Comparison of ENCODE assay signal across 14 cellular contexts in genomic region chr18:62766266-62766665, GRCh38.
"Had no signal": no experiment of that assay in that cellular context is flagged by ENCODE, and none has a peak within 500 bp of the region (broad histone marks: within the 10 kb centered on the region; RNA-seq: fewer than 3 reads in every experiment).

No MANE protein-coding gene starts in this region.

- H3K4me3 ChIP-seq: coronary artery, tibial artery had no signal

- ATAC-seq: activated T-helper 17 cell treated with anti-CD3 and anti-CD28 coated beads, Interleukin-2, amount 50 U/mL, for 72 hours; stimulated activated effector memory CD8-positive, alpha-beta T cell treated with anti-CD3 and anti-CD28 coated beads, Interleukin-12 subunit alpha, Interleukin-12 subunit beta, amount 100 ng/mL, for 72 hours; T-cell had no signal

- H3K9me3 ChIP-seq: tibial artery had no signal

- H3K27ac ChIP-seq: coronary artery, tibial artery had no signal

- H3K36me3 Mint-ChIP-seq: stimulated activated effector memory CD8-positive, alpha-beta T cell treated with anti-CD3 and anti-CD28 coated beads, Interleukin-12 subunit alpha, Interleukin-12 subunit beta, amount 100 ng/mL, for 72 hours; T-cell had no signal

- H3K36me3 ChIP-seq: tibial artery had no signal

- H3K27ac Mint-ChIP-seq: activated naive CD4-positive, alpha-beta T cell treated with anti-CD3 and anti-CD28 coated beads for 36 hours; activated T-helper 17 cell treated with anti-CD3 and anti-CD28 coated beads, Interleukin-2, amount 50 U/mL, for 72 hours; stimulated activated effector memory CD8-positive, alpha-beta T cell treated with anti-CD3 and anti-CD28 coated beads, Interleukin-12 subunit alpha, Interleukin-12 subunit beta, amount 100 ng/mL, for 72 hours; T-cell had no signal

- H3K27me3 Mint-ChIP-seq: activated T-helper 17 cell treated with anti-CD3 and anti-CD28 coated beads, Interleukin-2, amount 50 U/mL, for 72 hours; T-cell had no signal

- H3K9me3 Mint-ChIP-seq: activated naive CD4-positive, alpha-beta T cell treated with anti-CD3 and anti-CD28 coated beads for 36 hours; activated T-helper 17 cell treated with anti-CD3 and anti-CD28 coated beads, Interleukin-2, amount 50 U/mL, for 72 hours; stimulated activated effector memory CD8-positive, alpha-beta T cell treated with anti-CD3 and anti-CD28 coated beads, Interleukin-12 subunit alpha, Interleukin-12 subunit beta, amount 100 ng/mL, for 72 hours; T-cell had no signal

- DNase-seq: activated CD4-positive, alpha-beta T cell treated with anti-CD3 and anti-CD28 coated beads, Interleukin-2, amount 50 U/mL, for 48 hours; activated naive CD4-positive, alpha-beta T cell treated with anti-CD3 and anti-CD28 coated beads for 36 hours; central memory CD4-positive, alpha-beta T cell; foreskin fibroblast; glutamatergic neuron; hypothalamus; kidney glomerular epithelial cell; retina; T-cell; T-helper 9 cell; tibial artery had no signal

- H3K27me3 ChIP-seq: tibial artery had no signal

- H3K4me3 Mint-ChIP-seq: activated naive CD4-positive, alpha-beta T cell treated with anti-CD3 and anti-CD28 coated beads for 36 hours; activated T-helper 17 cell treated with anti-CD3 and anti-CD28 coated beads, Interleukin-2, amount 50 U/mL, for 72 hours; stimulated activated effector memory CD8-positive, alpha-beta T cell treated with anti-CD3 and anti-CD28 coated beads, Interleukin-12 subunit alpha, Interleukin-12 subunit beta, amount 100 ng/mL, for 72 hours; T-cell had no signal
